In the genomic region with DNA sequence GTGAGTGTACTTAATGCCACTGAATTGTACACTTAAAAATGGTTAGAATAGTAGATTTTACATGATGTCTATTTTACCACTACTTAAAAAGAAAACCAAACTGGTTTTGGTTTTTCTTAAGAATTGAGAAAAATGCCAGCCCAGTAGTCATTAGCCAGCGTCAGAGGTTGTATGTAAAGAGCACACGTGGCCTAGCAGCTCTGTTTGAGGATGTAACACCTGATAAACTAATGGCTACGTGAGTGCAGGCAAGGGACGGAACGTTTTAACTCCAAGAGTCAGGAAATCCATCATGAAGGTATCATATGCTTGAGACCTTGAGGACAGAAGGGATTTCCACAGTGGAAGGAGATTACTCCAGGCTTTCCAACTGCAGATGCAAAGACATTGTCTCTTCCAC, we compare ENCODE assay signal across 33 cellular contexts.
"Had no signal": no experiment of that assay in that cellular context is flagged by ENCODE, and none has a peak within 500 bp of the region (broad histone marks: within the 10 kb centered on the region; RNA-seq: fewer than 3 reads in every experiment).

No MANE protein-coding gene starts in this region.

- H3K4me1 ChIP-seq: adrenal gland, breast epithelium had no signal

- H3K4me3 Mint-ChIP-seq: activated B cell treated with CpG ODN at 0.5 μM for 24 hours; activated CD4-positive, alpha-beta memory T cell treated with anti-CD3 and anti-CD28 coated beads for 36 hours; activated CD4-positive, alpha-beta T cell treated with anti-CD3 and anti-CD28 coated beads, Interleukin-2, amount 10 ng/mL, durations not matched to agents 24 days and 14 days; activated CD8-positive, alpha-beta T cell treated with anti-CD3 and anti-CD28 coated beads for 36 hours; activated naive CD4-positive, alpha-beta T cell treated with anti-CD3 and anti-CD28 coated beads for 36 hours; activated naive CD8-positive, alpha-beta T cell treated with anti-CD3 and anti-CD28 coated beads for 36 hours; activated T-cell treated with anti-CD3 and anti-CD28 coated beads, Interleukin-2, amount 50 U/mL, for 4 hours; activated T-cell treated with anti-CD3 and anti-CD28 coated beads, Interleukin-2, amount 50 U/mL, for 72 hours; activated T-helper 1 cell treated with anti-CD3 and anti-CD28 coated beads, Interleukin-12 subunit alpha, Interleukin-12 subunit beta, Interleukin-2, Interleukin-4 antibody, amounts not matched to agents 30 ng/mL and 10 ng/mL and 1 ng/mL, durations not matched to agents 14 hours and 24 hours and 36 hours; activated T-helper 17 cell treated with anti-CD3 and anti-CD28 coated beads, Interleukin-2, amount 50 U/mL, for 72 hours; T-helper 1 cell treated with Interleukin-12 subunit alpha and Interleukin-12 subunit beta and Interleukin-4 antibody, amounts not matched to agents 30 μg/mL and 1 μg/mL, for 36 hours; T-helper 2 cell treated with Interferon-gamma antibody and Interleukin-4, amounts not matched to agents 5 μg/mL and 100 μg/mL, for 36 hours had no signal

- H3K4me3 ChIP-seq: adrenal gland, body of pancreas, breast epithelium had no signal

- H3K27ac Mint-ChIP-seq: activated B cell treated with CpG ODN at 0.5 μM for 24 hours; activated CD4-positive, alpha-beta memory T cell treated with anti-CD3 and anti-CD28 coated beads for 36 hours; activated CD4-positive, alpha-beta T cell treated with anti-CD3 and anti-CD28 coated beads, Interleukin-2, amount 10 ng/mL, durations not matched to agents 24 days and 14 days; activated CD8-positive, alpha-beta T cell treated with anti-CD3 and anti-CD28 coated beads for 36 hours; activated naive CD4-positive, alpha-beta T cell treated with anti-CD3 and anti-CD28 coated beads for 36 hours; activated naive CD4-positive, alpha-beta T cell treated with anti-CD3 and anti-CD28 coated beads, Interleukin-2, amount 50 U/mL, for 72 hours; activated naive CD8-positive, alpha-beta T cell treated with anti-CD3 and anti-CD28 coated beads for 36 hours; activated T-cell treated with anti-CD3 and anti-CD28 coated beads, Interleukin-2, amount 50 U/mL, for 72 hours; activated T-helper 1 cell treated with anti-CD3 and anti-CD28 coated beads, Interleukin-12 subunit alpha, Interleukin-12 subunit beta, Interleukin-2, Interleukin-4 antibody, amounts not matched to agents 30 ng/mL and 10 ng/mL and 1 ng/mL, durations not matched to agents 14 hours and 24 hours and 36 hours; activated T-helper 17 cell treated with anti-CD3 and anti-CD28 coated beads, Interleukin-2, amount 50 U/mL, for 72 hours; T-helper 1 cell treated with Interleukin-12 subunit alpha and Interleukin-12 subunit beta and Interleukin-4 antibody, amounts not matched to agents 30 μg/mL and 1 μg/mL, for 36 hours; T-helper 2 cell treated with Interferon-gamma antibody and Interleukin-4, amounts not matched to agents 5 μg/mL and 100 μg/mL, for 36 hours had no signal

- ATAC-seq: activated CD8-positive, alpha-beta T cell treated with anti-CD3 and anti-CD28 coated beads for 36 hours; activated naive CD4-positive, alpha-beta T cell treated with anti-CD3 and anti-CD28 coated beads, Interleukin-2, amount 50 U/mL, for 72 hours; activated T-cell treated with anti-CD3 and anti-CD28 coated beads, Interleukin-2, amount 50 U/mL, for 4 hours; activated T-cell treated with anti-CD3 and anti-CD28 coated beads, Interleukin-2, amount 50 U/mL, for 72 hours; activated T-helper 17 cell treated with anti-CD3 and anti-CD28 coated beads, Interleukin-2, amount 50 U/mL, for 72 hours; body of pancreas had no signal

- DNase-seq: activated B cell treated with CpG ODN at 0.5 μM for 24 hours; activated CD4-positive, alpha-beta memory T cell treated with anti-CD3 and anti-CD28 coated beads for 36 hours; activated CD4-positive, alpha-beta T cell treated with anti-CD3 and anti-CD28 coated beads for 4 hours; activated CD4-positive, alpha-beta T cell treated with anti-CD3 and anti-CD28 coated beads, Interleukin-2, amount 10 ng/mL, durations not matched to agents 24 days and 14 days; activated CD4-positive, alpha-beta T cell treated with anti-CD3 and anti-CD28 coated beads, Interleukin-2, amount 50 U/mL, for 1 hour; activated CD4-positive, alpha-beta T cell treated with anti-CD3 and anti-CD28 coated beads, Interleukin-2, amount 50 U/mL, for 4 hours; activated CD4-positive, CD25-positive, alpha-beta regulatory T cell treated with anti-CD3 and anti-CD28 coated beads, Interleukin-2, amount 50 U/mL, for 72 hours; activated CD8-positive, alpha-beta memory T cell treated with anti-CD3 and anti-CD28 coated beads, Interleukin-2, amount 50 U/mL, for 4 hours; activated CD8-positive, alpha-beta T cell treated with anti-CD3 and anti-CD28 coated beads for 36 hours; activated effector memory CD4-positive, alpha-beta T cell treated with anti-CD3 and anti-CD28 coated beads, Interleukin-2, amount 50 U/mL, for 16 hours; activated gamma-delta T cell treated with Interleukin-2 at 50 U/mL for 16 hours; activated naive CD4-positive, alpha-beta T cell; activated naive CD4-positive, alpha-beta T cell treated with anti-CD3 and anti-CD28 coated beads for 36 hours; activated naive CD4-positive, alpha-beta T cell treated with anti-CD3 and anti-CD28 coated beads, Interleukin-2, amount 50 U/mL, for 16 hours; activated naive CD8-positive, alpha-beta T cell treated with anti-CD3 and anti-CD28 coated beads for 36 hours; activated T-cell treated with anti-CD3 and anti-CD28 coated beads for 4 hours; activated T-cell treated with anti-CD3 and anti-CD28 coated beads, Interleukin-2, amount 50 U/mL, for 1 hour; activated T-cell treated with anti-CD3 and anti-CD28 coated beads, Interleukin-2, amount 50 U/mL, for 4 hours; activated T-cell treated with anti-CD3 and anti-CD28 coated beads, Interleukin-2, amount 50 U/mL, for 72 hours; adrenal gland; amniotic stem cell; aorta; body of pancreas; brain microvascular endothelial cell; central memory CD4-positive, alpha-beta T cell; T-helper 9 cell had no signal

- H3K36me3 Mint-ChIP-seq: activated CD4-positive, alpha-beta memory T cell treated with anti-CD3 and anti-CD28 coated beads for 36 hours; activated naive CD4-positive, alpha-beta T cell treated with anti-CD3 and anti-CD28 coated beads, Interleukin-2, amount 50 U/mL, for 72 hours had no signal

- H3K9me3 ChIP-seq: adrenal gland, body of pancreas, breast epithelium had no signal

- H3K4me1 Mint-ChIP-seq: activated T-helper 17 cell treated with anti-CD3 and anti-CD28 coated beads, Interleukin-2, amount 50 U/mL, for 72 hours had no signal

- H3K27me3 Mint-ChIP-seq: activated B cell treated with CpG ODN at 0.5 μM for 24 hours had no signal

- H3K27ac ChIP-seq: adrenal gland, body of pancreas, brain microvascular endothelial cell, breast epithelium, VCaP had no signal

- H3K27me3 ChIP-seq: adrenal gland, body of pancreas, brain microvascular endothelial cell, breast epithelium had no signal

- H3K9me3 Mint-ChIP-seq: activated CD4-positive, alpha-beta memory T cell treated with anti-CD3 and anti-CD28 coated beads for 36 hours; activated CD4-positive, alpha-beta T cell treated with anti-CD3 and anti-CD28 coated beads, Interleukin-2, amount 10 ng/mL, durations not matched to agents 24 days and 14 days; activated CD8-positive, alpha-beta T cell treated with anti-CD3 and anti-CD28 coated beads for 36 hours; activated naive CD4-positive, alpha-beta T cell treated with anti-CD3 and anti-CD28 coated beads, Interleukin-2, amount 50 U/mL, for 72 hours; activated T-cell treated with anti-CD3 and anti-CD28 coated beads, Interleukin-2, amount 50 U/mL, for 4 hours; activated T-cell treated with anti-CD3 and anti-CD28 coated beads, Interleukin-2, amount 50 U/mL, for 72 hours; activated T-helper 17 cell treated with anti-CD3 and anti-CD28 coated beads, Interleukin-2, amount 50 U/mL, for 72 hours; T-helper 1 cell treated with Interleukin-12 subunit alpha and Interleukin-12 subunit beta and Interleukin-4 antibody, amounts not matched to agents 30 μg/mL and 1 μg/mL, for 36 hours; T-helper 2 cell treated with Interferon-gamma antibody and Interleukin-4, amounts not matched to agents 5 μg/mL and 100 μg/mL, for 36 hours had no signal

- H3K36me3 ChIP-seq: adrenal gland, brain microvascular endothelial cell, breast epithelium had no signal
